In genomic region chr16:67247698-67248400, GRCh38 we compare ENCODE assay signal across 8 cellular contexts. TPM values are rescaled to one million over a fixed set of nuclear protein-coding genes. Genes with fewer than 3 reads are reported as not detected.
DNase-seq lines count a peak whose midpoint lies in the region; ATAC-seq and TF ChIP-seq lines count a peak whose summit lies in the region.

No MANE protein-coding gene starts in this region.

- whole genome bisulfite sequencing in heart right ventricle, 2 donors: 1 to 3% methylated on average over 14 of the region's 14 CpGs
- WGBS in lung, 2 donors: 3% methylated on average over 14 of the region's 14 CpGs

- H3K27me3 ChIP-seq in heart right ventricle: peaks cover 0 to 34% (median 0%) of the 10 kb centered on the region in 7 donors
- peaks cover 6% of the 10 kb centered on the region for H3K27me3 ChIP-seq in ascending aorta
- H3K27me3 ChIP-seq in lung (ENCODE audit: control insufficient read depth, insufficient read depth): no peaks in the 10 kb centered on the region
- H3K27me3 ChIP-seq in uterus: peaks cover 0 to 3% of the 10 kb centered on the region in 2 donors

- TF ChIP-seq CTCF in heart right ventricle (IDR thresholded peaks at IDR 0.05) (no peak), ascending aorta (IDR thresholded peaks at IDR 0.05) (no peak), lung (IDR thresholded peaks at IDR 0.05; ENCODE audit: control extremely low read depth, extremely low read depth) (no peak), uterus (IDR thresholded peaks at IDR 0.05) (no peak)

- H3K9me3 ChIP-seq in heart right ventricle (no peaks in the 10 kb centered on the region), ascending aorta (no peaks in the 10 kb centered on the region), lung (ENCODE audit: control insufficient read depth in 2 of 2, insufficient read depth in 1 of 2, low read length in 1 of 2) (no peaks in the 10 kb centered on the region), uterus (no peaks in the 10 kb centered on the region)

- ATAC-seq in heart right ventricle (no peak), lung (ENCODE audit: insufficient read depth, low FRiP score) (no peak), GM21515 (IDR thresholded peaks at IDR 0.05; ENCODE audit: unreplicated experiment) (no peak), HG03460 (IDR thresholded peaks at IDR 0.05; ENCODE audit: unreplicated experiment) (no peak), GM21360 (IDR thresholded peaks at IDR 0.05; ENCODE audit: unreplicated experiment) (no peak)

- DNase-seq in heart right ventricle: no peak
- DNase-seq in cardiac septum (ENCODE audit: low spot score): no peak
- DNase-seq in ascending aorta (ENCODE audit: low spot score in 2 of 2): no peak
- no peak for DNase-seq in lung (ENCODE audit: low spot score)
- no peak for DNase-seq in uterus

- H3K36me3 ChIP-seq in heart right ventricle: no peaks in the 10 kb centered on the region
- no peaks in the 10 kb centered on the region for H3K36me3 ChIP-seq in ascending aorta
- H3K36me3 ChIP-seq in lung (ENCODE audit: control insufficient read depth in 2 of 2, insufficient read depth in 2 of 2, low read length in 2 of 2): no peaks in the 10 kb centered on the region
- no peaks in the 10 kb centered on the region for H3K36me3 ChIP-seq in uterus

- intact Hi-C loops in heart right ventricle (cut with DNase I) (loop anchor here in 2 of 10 donors (2.0 to 5.0 kb wide), 3 partner anchors 21 to 66 kb away; partner anchors contain the start of genes E2F4 (in 1 of the 2), EXOC3L1 (in 1 of the 2), MATCAP1 (in 1 of the 2) and TMEM208 (in 1 of the 2)), cardiac septum (cut with DNase I) (loop anchor here (1.0 to 5.0 kb wide), 2 partner anchors 22 to 271 kb away; no protein-coding TSS in a partner anchor), ascending aorta (cut with DNase I) (loop anchor here (1.0 to 10.0 kb wide), 4 partner anchors 21 to 597 kb away; partner anchors contain the start of genes ACD, C16orf86, CENPT and ENKD1), uterus (cut with DNase I; ENCODE audit: low total_unique reads) (no loop called here)

- peaks cover 19 to 62% (median 50%) of the 10 kb centered on the region in 9 donors for H3K4me1 ChIP-seq in heart right ventricle
- H3K4me1 ChIP-seq in ascending aorta: peaks cover 28 to 31% of the 10 kb centered on the region in 2 donors
- peaks cover 10 to 27% of the 10 kb centered on the region in 2 donors for H3K4me1 ChIP-seq in lung (ENCODE audit: control insufficient read depth in 2 of 2, insufficient read depth in 2 of 2, low read length in 2 of 2)
- H3K4me1 ChIP-seq in uterus: peaks cover 0 to 15% of the 10 kb centered on the region in 2 donors

- H3K4me3 ChIP-seq in heart right ventricle (peak overlapping the region; percentile 55 to 97 (median 84)), ascending aorta (peak overlapping the region; percentile 69 to 71), lung (peak overlapping the region; percentile 31), uterus (peak overlapping the region; percentile 62 to 66)

- TF ChIP-seq POLR2A in uterus (IDR thresholded peaks at IDR 0.05): no peak

- H3K27ac ChIP-seq in heart right ventricle (peak overlapping the region in 7 of 10 donors; percentile 95 to 99 (median 96)), ascending aorta (peak overlapping the region in 1 of 2 donors; percentile 40), lung (ENCODE audit: low read depth in 1 of 2, low read length in 1 of 2) (peak overlapping the region in 1 of 2 donors; percentile 12), uterus (peak overlapping the region in 1 of 2 donors; percentile 27)

RNA-seq across cellular contexts. Expression of gene FHOD1, which starts 0.6 kb away (rescaled TPM):
- total RNA-seq in heart right ventricle (10 to 100 TPM; 11.6 to 26.2 (median 19.1) TPM), cardiac septum (33.4 TPM), ascending aorta (20.2 TPM), lung (100 to 1,000 TPM in 1 of 2 donors, 10 to 100 TPM in 1; 51.3 to 129 TPM), uterus (10 to 100 TPM in 3 of 4 donors, 1 to 10 TPM in 1; 2.3 to 37.6 (median 11.8) TPM)
- polyA plus RNA-seq in heart right ventricle (10 to 100 TPM; 16.6 to 71.1 TPM), lung (10 to 100 TPM; 64.1 to 67.0 TPM)

RNA-seq across cellular contexts. Expression of gene SLC9A5, which starts 0.9 kb away (rescaled TPM):
- total RNA-seq in heart right ventricle (1 to 10 TPM in 6 of 10 donors, under 1 TPM in 4; 0.71 to 2.4 (median 1.0) TPM), cardiac septum (1.1 TPM), ascending aorta (13.5 TPM), lung (1 to 10 TPM; 4.2 to 5.9 TPM), uterus (1 to 10 TPM in 2 of 4 donors, under 1 TPM in 1, not detected in 1; 0.55 to 1.9 (median 1.3) TPM)
- polyA plus RNA-seq in heart right ventricle (1 to 10 TPM in 1 of 2 donors, under 1 TPM in 1; 0.26 to 1.5 TPM), lung (1 to 10 TPM; 1.2 to 2.4 TPM)

RNA-seq across cellular contexts. Expression of gene TMEM208, which starts 20.9 kb away (rescaled TPM):
- total RNA-seq in heart right ventricle (10 to 100 TPM in 6 of 10 donors, 1 to 10 TPM in 4; 7.6 to 22.1 (median 11.7) TPM), cardiac septum (16.3 TPM), ascending aorta (8.3 TPM), lung (10 to 100 TPM; 22.1 to 59.0 TPM), uterus (10 to 100 TPM; 10.2 to 57.9 (median 27.3) TPM)
- polyA plus RNA-seq in heart right ventricle (10 to 100 TPM; 74.7 to 92.0 TPM), lung (100 to 1,000 TPM; 128 to 196 TPM)

RNA-seq across cellular contexts. Expression of gene PLEKHG4, which starts 31.5 kb away (rescaled TPM):
- 1 to 10 TPM in 4 of 10 donors, under 1 TPM in 6; 0.25 to 2.5 (median 0.61) TPM for total RNA-seq in heart right ventricle
- 1 to 10 TPM; 1.3 to 2.9 TPM for polyA plus RNA-seq in heart right ventricle
- total RNA-seq in cardiac septum: 0.70 TPM
- total RNA-seq in ascending aorta: 3.7 TPM
- 10 to 100 TPM; 14.6 to 26.9 TPM for total RNA-seq in lung
- polyA plus RNA-seq in lung: 10 to 100 TPM in 1 of 2 donors, 1 to 10 TPM in 1; 9.0 to 19.5 TPM
- 10 to 100 TPM in 2 of 4 donors, 1 to 10 TPM in 2; 6.8 to 45.3 (median 17.1) TPM for total RNA-seq in uterus

RNA-seq across cellular contexts. Expression of gene ELMO3, which starts 48.9 kb away (rescaled TPM):
- total RNA-seq in heart right ventricle (1 to 10 TPM in 1 of 10 donors, under 1 TPM in 9; 0.19 to 1.1 (median 0.42) TPM), cardiac septum (0.92 TPM), ascending aorta (not detected), lung (10 to 100 TPM in 1 of 2 donors, 1 to 10 TPM in 1; 6.5 to 22.5 TPM), uterus (1 to 10 TPM in 2 of 4 donors, not detected in 2; 1.6 to 5.4 TPM)
- polyA plus RNA-seq in heart right ventricle (1 to 10 TPM; 1.3 to 1.9 TPM), lung (10 to 100 TPM; 13.3 to 17.7 TPM)

Comparison
In these comparisons a context has a peak if more than half of its experiments do, and no peak if none do; other contexts are left out.
1. H3K4me3 ChIP-seq: peak in every context shown above with its lines; median percentile 84 in heart right ventricle; 70 in ascending aorta; 64 in uterus; 31 in lung.